ENCODE assay signal across 19 cellular contexts in genomic region chr13:22748866-22749586, GRCh38.
DNase-seq lines count a peak whose midpoint lies in the region; ATAC-seq and TF ChIP-seq lines count a peak whose summit lies in the region.
"Had no signal": no experiment of that assay in that cellular context is flagged by ENCODE, and none has a peak within 500 bp of the region (broad histone marks: within the 10 kb centered on the region; RNA-seq: fewer than 3 reads in every experiment).

No MANE protein-coding gene starts in this region.

- peak; percentile 38 for ATAC-seq in left lung
- ATAC-seq in naive thymus-derived CD8-positive, alpha-beta T cell: no peak
- ATAC-seq in CD8-positive, alpha-beta T cell: no peak
- no peak for ATAC-seq in Right ventricle myocardium superior (ENCODE audit: poor library complexity)
- no peak for ATAC-seq in HG03095 (IDR thresholded peaks at IDR 0.05; ENCODE audit: unreplicated experiment)
- ATAC-seq: Right ventricle myocardium inferior had no signal

- H3K27me3 Mint-ChIP-seq in MCF 10A (ENCODE audit: insufficient read depth, unreplicated experiment) (no peaks in the 10 kb centered on the region), chondrocyte (ENCODE audit: low read depth) (no peaks in the 10 kb centered on the region)
- peaks cover 0 to 5% (median 3%) of the 10 kb centered on the region in 5 donors for H3K27me3 Mint-ChIP-seq in naive thymus-derived CD8-positive, alpha-beta T cell
- peaks cover 2% of the 10 kb centered on the region for H3K27me3 Mint-ChIP-seq in CD8-positive, alpha-beta T cell (ENCODE audit: low read depth)

- H3K36me3 ChIP-seq in mammary epithelial cell (ENCODE audit: insufficient read depth, low read length) (no peaks in the 10 kb centered on the region), left lung (no peaks in the 10 kb centered on the region)
- H3K36me3 ChIP-seq in CD8-positive, alpha-beta T cell (ENCODE audit: insufficient read depth, low read length): no peaks in the 10 kb centered on the region
- H3K36me3 ChIP-seq: HAP-1 had no signal

- BruUV-seq in MCF 10A (replicated peaks; lab: Mats Ljungman, UMichigan) (no TSS peak), mammary epithelial cell (replicated peaks; lab: Mats Ljungman, UMichigan) (no TSS peak)

- TF ChIP-seq CTCF in MCF 10A (IDR thresholded peaks at IDR 0.05; ENCODE audit: unreplicated experiment): no peak
- no peak for TF ChIP-seq CTCF in mammary epithelial cell (conservative IDR thresholded peaks at IDR 0.05 in 1 of 2, IDR thresholded peaks at IDR 0.05 in 1 of 2; ENCODE audit: extremely low read depth in 1 of 2, insufficient read depth in 1 of 2, low read depth in 1 of 2, low read length in 2 of 2)
- no peak for TF ChIP-seq CTCF in chondrocyte (IDR thresholded peaks at IDR 0.05)
- TF ChIP-seq CTCF in left lung (IDR thresholded peaks at IDR 0.05): no peak
- TF ChIP-seq CTCF in CD8-positive, alpha-beta T cell (IDR thresholded peaks at IDR 0.05): no peak

- WGBS in mammary epithelial cell (ENCODE audit: low coverage, missing lambda C conversion rate): 39% methylated on average over 5 of the region's 5 CpGs

- no peak overlapping the region for H3K9ac ChIP-seq in mammary epithelial cell (ENCODE audit: insufficient read depth, low read length)

- H3K79me2 ChIP-seq in mammary epithelial cell (ENCODE audit: insufficient read depth, low read length): no peaks in the 10 kb centered on the region

- no peak overlapping the region for H2AFZ ChIP-seq in mammary epithelial cell (ENCODE audit: low read depth, low read length)

- peaks cover 5% of the 10 kb centered on the region for H3K4me1 Mint-ChIP-seq in MCF 10A (ENCODE audit: insufficient read depth, unreplicated experiment)
- H3K4me1 Mint-ChIP-seq in chondrocyte (ENCODE audit: low read depth): peaks cover 10% of the 10 kb centered on the region
- no peaks in the 10 kb centered on the region for H3K4me1 Mint-ChIP-seq in naive thymus-derived CD8-positive, alpha-beta T cell
- H3K4me1 Mint-ChIP-seq in CD8-positive, alpha-beta T cell (ENCODE audit: low read depth): no peaks in the 10 kb centered on the region

- dilution Hi-C loops in mammary epithelial cell (cut with HindIII; ENCODE audit: low sequenced_read_pairs): no loop called here

- no peaks in the 10 kb centered on the region for H3K36me3 Mint-ChIP-seq in MCF 10A (ENCODE audit: insufficient read depth, unreplicated experiment)
- peaks cover 1% of the 10 kb centered on the region for H3K36me3 Mint-ChIP-seq in chondrocyte (ENCODE audit: low read depth)
- no peaks in the 10 kb centered on the region for H3K36me3 Mint-ChIP-seq in naive thymus-derived CD8-positive, alpha-beta T cell
- no peaks in the 10 kb centered on the region for H3K36me3 Mint-ChIP-seq in CD8-positive, alpha-beta T cell

- H3K4me3 Mint-ChIP-seq in MCF 10A (ENCODE audit: unreplicated experiment) (no peak overlapping the region), chondrocyte (ENCODE audit: unreplicated experiment) (no peak overlapping the region)
- H3K4me3 Mint-ChIP-seq in naive thymus-derived CD8-positive, alpha-beta T cell: no peak overlapping the region
- no peak overlapping the region for H3K4me3 Mint-ChIP-seq in CD8-positive, alpha-beta T cell

- peak overlapping the region; percentile 8 for H3K27ac Mint-ChIP-seq in MCF 10A (ENCODE audit: low read depth, unreplicated experiment)
- H3K27ac Mint-ChIP-seq in chondrocyte (ENCODE audit: unreplicated experiment): peak overlapping the region; percentile 9
- no peak overlapping the region for H3K27ac Mint-ChIP-seq in naive thymus-derived CD8-positive, alpha-beta T cell
- H3K27ac Mint-ChIP-seq in CD8-positive, alpha-beta T cell: no peak overlapping the region

- in situ Hi-C loops in mammary epithelial cell (cut with MboI; ENCODE audit: low sequenced_read_pairs in 2 of 2): no loop called here

- H3K9me3 ChIP-seq in mammary epithelial cell (replicated peaks; ENCODE audit: insufficient read depth, low read length) (peaks cover 28% of the 10 kb centered on the region), left lung (peaks cover 0 to 5% of the 10 kb centered on the region in 2 donors)
- H3K9me3 ChIP-seq in CD8-positive, alpha-beta T cell (ENCODE audit: low read length): no peaks in the 10 kb centered on the region

- H3K4me1 ChIP-seq in mammary epithelial cell (ENCODE audit: insufficient read depth, low read length) (no peaks in the 10 kb centered on the region), left lung (no peaks in the 10 kb centered on the region)
- no peaks in the 10 kb centered on the region for H3K4me1 ChIP-seq in CD8-positive, alpha-beta T cell (ENCODE audit: insufficient read depth, low read length)
- H3K4me1 ChIP-seq: HAP-1 had no signal

- H3K9me3 Mint-ChIP-seq in MCF 10A (ENCODE audit: unreplicated experiment) (peaks cover 17% of the 10 kb centered on the region), chondrocyte (ENCODE audit: low read depth) (peaks cover 5% of the 10 kb centered on the region)
- H3K9me3 Mint-ChIP-seq in naive thymus-derived CD8-positive, alpha-beta T cell: peaks cover 0 to 10% (median 5%) of the 10 kb centered on the region in 9 donors
- H3K9me3 Mint-ChIP-seq in CD8-positive, alpha-beta T cell: no peaks in the 10 kb centered on the region

- H3K27ac ChIP-seq in mammary epithelial cell (ENCODE audit: insufficient read depth, low read depth, low read length): no peak overlapping the region
- no peak overlapping the region for H3K27ac ChIP-seq in left lung
- H3K27ac ChIP-seq in CD8-positive, alpha-beta T cell (ENCODE audit: low read depth, low read length): no peak overlapping the region
- H3K27ac ChIP-seq: 22Rv1 had no signal

- no peaks in the 10 kb centered on the region for H4K20me1 ChIP-seq in mammary epithelial cell (ENCODE audit: insufficient read depth, low read length)

- CTCF ChIA-PET in MCF 10A (lab: Yijun Ruan, JAX): interaction anchor here (0.5 to 1.6 kb wide), 6 partner anchors 11 to 1124 kb away, joined by 3 to 6 read pairs (median 3); no protein-coding TSS in a partner anchor
- CTCF ChIA-PET in mammary epithelial cell (lab: Charles Lee; ENCODE audit: low non-redundant PET): no interaction called here
- CTCF ChIA-PET in CD8-positive, alpha-beta T cell (lab: Charles Lee): no interaction called here

- POLR2A ChIA-PET in MCF 10A (lab: Yijun Ruan, JAX): interaction anchor here (0.6 kb wide), 1 partner anchor 427 kb away, joined by 3 read pairs; no protein-coding TSS in a partner anchor
- POLR2A ChIA-PET in naive thymus-derived CD8-positive, alpha-beta T cell (lab: Charles Lee): no interaction called here
- POLR2A ChIA-PET in CD8-positive, alpha-beta T cell (lab: Charles Lee): no interaction called here

- H3K4me3 ChIP-seq in mammary epithelial cell (replicated peaks in 1 of 3; ENCODE audit: insufficient read depth in 1 of 3, low read depth in 2 of 3, low read length in 3 of 3): no peak overlapping the region
- H3K4me3 ChIP-seq in left lung: no peak overlapping the region
- no peak overlapping the region for H3K4me3 ChIP-seq in CD8-positive, alpha-beta T cell (ENCODE audit: low read depth, low read length)
- H3K4me3 ChIP-seq: HAP-1 had no signal

- H3K27me3 ChIP-seq in mammary epithelial cell (ENCODE audit: insufficient read depth, low read length) (no peaks in the 10 kb centered on the region), left lung (no peaks in the 10 kb centered on the region)
- no peaks in the 10 kb centered on the region for H3K27me3 ChIP-seq in CD8-positive, alpha-beta T cell (ENCODE audit: insufficient read depth, low read length)

- no peak for DNase-seq in MCF 10A (ENCODE audit: unreplicated experiment)
- no peak for DNase-seq in mammary epithelial cell
- DNase-seq in chondrocyte (ENCODE audit: low spot score): no peak
- DNase-seq in left lung: no peak
- DNase-seq in naive thymus-derived CD8-positive, alpha-beta T cell: no peak
- no peak for DNase-seq in CD8-positive, alpha-beta T cell
- no peak for DNase-seq in Right ventricle myocardium superior
- DNase-seq: COR-L47; DMS 273 treated with DMSO at 0.1 percent for 48 hours; DND-41; IMR-90; MM.1S; NCI-H1105; NCI-H2081; NK-92 treated with Interleukin-12 subunit alpha and Interleukin-12 subunit beta, amount 100 ng/mL, for 24 hours had no signal

- intact Hi-C loops in MCF 10A (cut with micrococcal nuclease): no loop called here
- intact Hi-C loops in mammary epithelial cell (cut with micrococcal nuclease): no loop called here
- intact Hi-C loops in left lung (cut with DNase I): no loop called here
- intact Hi-C loops in CD8-positive, alpha-beta T cell (cut with DNase I, micrococcal nuclease): no loop called here
- intact Hi-C loops in Right ventricle myocardium superior (cut with DNase I): no loop called here

- H3K4me2 ChIP-seq in mammary epithelial cell (ENCODE audit: insufficient read depth, low read depth, low read length): no peak overlapping the region

Comparison
In these comparisons a context has a peak if more than half of its experiments do, and no peak if none do; other contexts are left out.
1. H3K27ac Mint-ChIP-seq: peak in MCF 10A (single experiment) and chondrocyte (single experiment); none in naive thymus-derived CD8-positive, alpha-beta T cell (0 of 10) and CD8-positive, alpha-beta T cell (single experiment).